15 cellular contexts compared by ENCODE assay signal in the genomic region with DNA sequence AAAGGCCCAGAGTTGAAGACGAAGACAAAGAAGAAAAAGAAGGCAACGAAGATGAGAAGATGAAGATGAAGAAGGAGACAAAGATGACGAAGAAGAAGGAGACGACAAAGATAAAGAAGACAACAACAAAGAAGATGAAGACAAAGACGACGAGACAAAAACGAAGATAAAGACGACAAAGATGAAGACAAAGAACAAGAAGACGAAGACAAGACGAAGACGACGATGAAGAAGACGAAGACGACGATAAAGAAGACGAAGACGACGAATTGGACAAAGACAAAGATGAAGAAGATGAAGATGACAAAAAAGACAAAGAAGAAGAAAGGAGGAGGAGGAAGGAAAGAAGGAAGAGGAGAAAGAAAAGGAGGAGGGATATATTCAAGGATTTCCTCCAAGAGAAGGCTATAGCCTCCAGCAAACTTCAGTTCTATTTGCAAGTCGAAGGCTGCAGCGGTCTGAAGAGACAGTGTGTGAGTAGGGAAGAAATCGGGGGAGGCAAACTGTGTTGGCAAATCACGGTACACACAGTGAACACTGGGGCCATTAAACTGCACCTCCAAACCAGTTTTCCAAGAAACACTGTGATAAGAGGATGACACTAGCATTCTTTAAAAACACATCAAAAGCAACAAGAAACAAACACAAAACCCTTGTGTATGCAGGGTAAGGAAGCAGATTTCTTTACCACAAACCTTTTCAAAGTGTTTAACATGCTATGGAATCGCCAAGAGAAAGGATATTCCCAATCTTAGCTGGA.
"Had no signal": no experiment of that assay in that cellular context is flagged by ENCODE, and none has a peak within 500 bp of the region (broad histone marks: within the 10 kb centered on the region; RNA-seq: fewer than 3 reads in every experiment).

No MANE protein-coding gene starts in this region.

- H3K4me1 Mint-ChIP-seq: activated CD4-positive, alpha-beta T cell treated with anti-CD3 and anti-CD28 coated beads, Interleukin-2, amount 10 ng/mL, durations not matched to agents 7 days and 5 days; activated naive CD4-positive, alpha-beta T cell treated with anti-CD3 and anti-CD28 coated beads, Interleukin-2, amount 10 ng/mL, durations not matched to agents 7 days and 5 days had no signal

- H3K27me3 Mint-ChIP-seq: activated CD4-positive, alpha-beta T cell treated with anti-CD3 and anti-CD28 coated beads, Interleukin-2, amount 10 ng/mL, durations not matched to agents 7 days and 5 days; activated naive CD4-positive, alpha-beta T cell treated with anti-CD3 and anti-CD28 coated beads, Interleukin-2, amount 10 ng/mL, durations not matched to agents 7 days and 5 days; effector memory CD8-positive, alpha-beta T cell; naive B cell had no signal

- H3K4me3 Mint-ChIP-seq: activated CD4-positive, alpha-beta T cell treated with anti-CD3 and anti-CD28 coated beads, Interleukin-2, amount 10 ng/mL, durations not matched to agents 7 days and 5 days; activated naive CD4-positive, alpha-beta T cell treated with anti-CD3 and anti-CD28 coated beads, Interleukin-2, amount 10 ng/mL, durations not matched to agents 7 days and 5 days; effector memory CD8-positive, alpha-beta T cell; naive B cell; stimulated activated effector memory CD8-positive, alpha-beta T cell treated with anti-CD3 and anti-CD28 coated beads, Interleukin-12 subunit alpha, Interleukin-12 subunit beta, amount 100 ng/mL, for 72 hours; T-helper 2 cell treated with Interferon-gamma antibody and Interleukin-4, amounts not matched to agents 5 μg/mL and 100 μg/mL, for 36 hours had no signal

- H3K27ac Mint-ChIP-seq: activated CD4-positive, alpha-beta T cell treated with anti-CD3 and anti-CD28 coated beads, Interleukin-2, amount 10 ng/mL, durations not matched to agents 7 days and 5 days; activated naive CD4-positive, alpha-beta T cell treated with anti-CD3 and anti-CD28 coated beads, Interleukin-2, amount 10 ng/mL, durations not matched to agents 7 days and 5 days; T-helper 2 cell treated with Interferon-gamma antibody and Interleukin-4, amounts not matched to agents 5 μg/mL and 100 μg/mL, for 36 hours had no signal

- ATAC-seq: effector memory CD8-positive, alpha-beta T cell; left ventricle myocardium superior; mucosa of descending colon; sciatic nerve; stimulated activated effector memory CD8-positive, alpha-beta T cell treated with anti-CD3 and anti-CD28 coated beads, Interleukin-12 subunit alpha, Interleukin-12 subunit beta, amount 100 ng/mL, for 72 hours; upper lobe of right lung had no signal

- DNase-seq: activated CD4-positive, alpha-beta T cell treated with anti-CD3 and anti-CD28 coated beads, Interleukin-2, amount 10 ng/mL, durations not matched to agents 7 days and 5 days; activated naive CD4-positive, alpha-beta T cell treated with anti-CD3 and anti-CD28 coated beads, Interleukin-2, amount 10 ng/mL, durations not matched to agents 7 days and 5 days; amniotic stem cell; effector memory CD8-positive, alpha-beta T cell; left ventricle myocardium superior; mucosa of descending colon; naive B cell; stimulated activated CD4-positive, alpha-beta T cell treated with anti-CD3 and anti-CD28 coated beads, Interleukin-4, amount 100 ng/mL, for 24 hours; SW 1271; upper lobe of right lung had no signal

- H3K9me3 ChIP-seq: mucosa of descending colon, upper lobe of right lung had no signal

- H2AFZ ChIP-seq: parathyroid adenoma had no signal

- H3K9me3 Mint-ChIP-seq: activated CD4-positive, alpha-beta T cell treated with anti-CD3 and anti-CD28 coated beads, Interleukin-2, amount 10 ng/mL, durations not matched to agents 7 days and 5 days; activated naive CD4-positive, alpha-beta T cell treated with anti-CD3 and anti-CD28 coated beads, Interleukin-2, amount 10 ng/mL, durations not matched to agents 7 days and 5 days; effector memory CD8-positive, alpha-beta T cell; naive B cell; stimulated activated effector memory CD8-positive, alpha-beta T cell treated with anti-CD3 and anti-CD28 coated beads, Interleukin-12 subunit alpha, Interleukin-12 subunit beta, amount 100 ng/mL, for 72 hours; T-helper 2 cell treated with Interferon-gamma antibody and Interleukin-4, amounts not matched to agents 5 μg/mL and 100 μg/mL, for 36 hours had no signal

- H3K4me3 ChIP-seq: mucosa of descending colon, upper lobe of right lung had no signal

- H3K9ac ChIP-seq: parathyroid adenoma had no signal

- H3K27ac ChIP-seq: parathyroid adenoma, upper lobe of right lung had no signal

- H3K4me1 ChIP-seq: parathyroid adenoma had no signal

- H3K27me3 ChIP-seq: upper lobe of right lung had no signal

- FAIRE-seq: TTC549 had no signal
